ENCODE assay signal across 1 cellular context in the genomic region with DNA sequence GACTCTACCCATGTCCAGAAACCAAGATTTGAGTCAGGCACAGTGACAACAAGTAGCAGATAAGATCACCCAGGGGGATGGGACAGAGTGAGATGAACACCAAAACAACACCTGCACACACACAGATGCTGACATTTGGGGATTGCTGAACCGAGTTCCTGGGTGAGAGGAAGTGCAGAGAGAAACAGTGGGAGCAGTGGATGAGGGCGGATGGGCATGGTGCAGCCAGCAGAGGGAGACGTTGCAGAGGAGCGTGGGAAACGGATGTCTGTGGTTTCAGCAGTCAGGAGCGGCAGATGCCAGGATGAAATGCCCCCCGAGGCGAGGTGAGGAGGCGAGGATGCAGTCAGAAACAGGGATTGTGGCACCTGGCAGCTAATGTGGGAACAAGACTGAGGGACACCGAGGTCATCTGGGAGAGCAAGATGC.
TF ChIP-seq lines count a peak whose summit lies in the region.

No MANE protein-coding gene starts in this region.

TF ChIP-seq in GM23338, 12 proteins besides CTCF, POLR2A, EP300 and RAD21 (continued from another document):
- no peak for TF ChIP-seq POLR2AphosphoS5 (IDR thresholded peaks at IDR 0.05; ENCODE audit: low read depth)
- TF ChIP-seq JUNB (IDR thresholded peaks at IDR 0.05; ENCODE audit: unreplicated experiment) = no peak
- no peak for TF ChIP-seq STAT1 (IDR thresholded peaks at IDR 0.05; ENCODE audit: unreplicated experiment)
- TF ChIP-seq NANOG (IDR thresholded peaks at IDR 0.05; ENCODE audit: borderline replicate concordance) = no peak
- no peak for TF ChIP-seq ZNF114 (CRISPR knock-in tag; IDR thresholded peaks at IDR 0.05)
- no peak for TF ChIP-seq ZNF462 (CRISPR knock-in tag; IDR thresholded peaks at IDR 0.05)
